ENCODE assay signal across 13 cellular contexts in the genomic region with DNA sequence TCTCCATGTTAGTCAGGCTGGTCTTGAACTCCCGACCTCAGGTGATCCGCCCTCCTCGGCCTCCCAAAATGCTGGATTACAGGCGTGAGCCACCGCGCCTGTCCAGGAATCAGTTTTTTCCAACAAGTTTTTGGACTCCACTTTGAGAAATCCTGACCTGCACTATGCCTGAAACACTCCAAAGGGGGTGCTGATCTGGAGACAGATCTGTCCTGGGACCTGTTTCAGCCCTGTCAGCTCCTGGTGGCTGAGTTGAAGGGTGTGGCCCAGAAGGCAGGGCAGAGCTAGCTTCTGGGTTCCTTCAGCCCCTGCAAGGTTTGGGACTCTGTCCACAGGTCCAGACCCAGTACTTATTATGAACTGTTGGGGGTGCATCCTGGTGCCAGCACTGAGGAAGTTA. TPM values are rescaled to one million over a fixed set of nuclear protein-coding genes. Genes with fewer than 3 reads are reported as not detected.
DNase-seq lines count a peak whose midpoint lies in the region; ATAC-seq and TF ChIP-seq lines count a peak whose summit lies in the region.
"Had no signal": no experiment of that assay in that cellular context is flagged by ENCODE, and none has a peak within 500 bp of the region (broad histone marks: within the 10 kb centered on the region; RNA-seq: fewer than 3 reads in every experiment).

No MANE protein-coding gene starts in this region.

- H3K4me3 ChIP-seq in OCI-LY7 (ENCODE audit: low read depth, low read length, poor library complexity, severe bottlenecking) (no peak overlapping the region), gastrocnemius medialis (no peak overlapping the region)

- peak overlapping the region; percentile 76 for H3K4me3 Mint-ChIP-seq in activated CD8-positive, alpha-beta memory T cell treated with anti-CD3 and anti-CD28 coated beads, Interleukin-2, amount 10 ng/mL, durations not matched to agents 7 days and 5 days
- H3K4me3 Mint-ChIP-seq in dendritic cell treated with granulocyte-macrophage colony-stimulating factor and Interleukin-4, amounts not matched to agents 40 ng/mL and 50 ng/mL, for 4 days, result peak overlapping the region; percentile 93

- H3K4me1 ChIP-seq in OCI-LY7 (ENCODE audit: insufficient read depth, low read length, poor library complexity, severe bottlenecking) (peaks cover 54% of the 10 kb centered on the region), gastrocnemius medialis (peaks cover 42 to 44% of the 10 kb centered on the region in 2 donors)

- H3K36me3 ChIP-seq in OCI-LY7 (ENCODE audit: insufficient read depth, low read length), result no peaks in the 10 kb centered on the region
- no peaks in the 10 kb centered on the region for H3K36me3 ChIP-seq in gastrocnemius medialis

- no peak overlapping the region for H2AFZ ChIP-seq in OCI-LY7 (ENCODE audit: low read length)

- in situ Hi-C loops in gastrocnemius medialis (cut with MboI; ENCODE audit: low sequenced_read_pairs in 4 of 4), result no loop called here

- intact Hi-C loops in OCI-LY7 (cut with micrococcal nuclease; ENCODE audit: unreplicated experiment), result no loop called here
- intact Hi-C loops in dendritic cell treated with granulocyte-macrophage colony-stimulating factor and Interleukin-4, amounts not matched to agents 40 ng/mL and 50 ng/mL, for 4 days (cut with micrococcal nuclease), result loop anchor here (2.0 kb wide), 1 partner anchor 15 kb away; a partner anchor contains a TSS
- intact Hi-C loops in gastrocnemius medialis (cut with DNase I; ENCODE audit: low total_unique reads), result no loop called here

- peaks cover 1% of the 10 kb centered on the region for H3K36me3 Mint-ChIP-seq in activated CD8-positive, alpha-beta memory T cell treated with anti-CD3 and anti-CD28 coated beads, Interleukin-2, amount 10 ng/mL, durations not matched to agents 7 days and 5 days
- H3K36me3 Mint-ChIP-seq in dendritic cell treated with granulocyte-macrophage colony-stimulating factor and Interleukin-4, amounts not matched to agents 40 ng/mL and 50 ng/mL, for 4 days (ENCODE audit: low read depth), result peaks cover 50% of the 10 kb centered on the region

- H3K9me3 ChIP-seq in OCI-LY7 (ENCODE audit: low read length) (no peaks in the 10 kb centered on the region), gastrocnemius medialis (no peaks in the 10 kb centered on the region)

- no peak overlapping the region for H3K27ac ChIP-seq in OCI-LY7 (ENCODE audit: low read depth, low read length, poor library complexity, severe bottlenecking)
- H3K27ac ChIP-seq in gastrocnemius medialis, result peak overlapping the region in 3 of 4 donors; percentile 90 to 97 (median 93)

- H3K79me2 ChIP-seq in OCI-LY7 (ENCODE audit: insufficient read depth, low read depth, low read length), result peaks cover 8% of the 10 kb centered on the region; the same call in 1 of the 2 replicates

- H3K9me2 ChIP-seq in OCI-LY7 (ENCODE audit: insufficient read depth, low read length), result no peaks in the 10 kb centered on the region

- no peak for DNase-seq in activated CD8-positive, alpha-beta memory T cell treated with anti-CD3 and anti-CD28 coated beads, Interleukin-2, amount 10 ng/mL, durations not matched to agents 7 days and 5 days
- no peak for DNase-seq in activated CD8-positive, alpha-beta memory T cell treated with anti-CD3 and anti-CD28 coated beads, Interleukin-2, amount 50 U/mL, for 48 hours
- DNase-seq in OCI-LY7 (ENCODE audit: low spot score), result no peak
- DNase-seq in gastrocnemius medialis, result no peak
- no peak for DNase-seq in DMS 273 (lab: John Stamatoyannopoulos, UW; ENCODE audit: unreplicated experiment)
- DNase-seq in NCI-H1436 treated with DMSO at 0.1 percent for 48 hours (lab: John Stamatoyannopoulos, UW), result no peak
- DNase-seq: caudate nucleus; NCI-H1417 treated with DMSO at 0.1 percent for 48 hours; NCI-H774; nucleus accumbens; stimulated activated CD4-positive, alpha-beta T cell treated with anti-CD3 and anti-CD28 coated beads, Interleukin-2, amount 100 ng/mL, for 24 hours had no signal

- H3K9me3 Mint-ChIP-seq in activated CD8-positive, alpha-beta memory T cell treated with anti-CD3 and anti-CD28 coated beads, Interleukin-2, amount 10 ng/mL, durations not matched to agents 7 days and 5 days (ENCODE audit: low read depth), result no peaks in the 10 kb centered on the region
- H3K9me3 Mint-ChIP-seq in dendritic cell treated with granulocyte-macrophage colony-stimulating factor and Interleukin-4, amounts not matched to agents 40 ng/mL and 50 ng/mL, for 4 days, result no peaks in the 10 kb centered on the region

- no peak overlapping the region for H3K27ac Mint-ChIP-seq in activated CD8-positive, alpha-beta memory T cell treated with anti-CD3 and anti-CD28 coated beads, Interleukin-2, amount 10 ng/mL, durations not matched to agents 7 days and 5 days
- H3K27ac Mint-ChIP-seq in dendritic cell treated with granulocyte-macrophage colony-stimulating factor and Interleukin-4, amounts not matched to agents 40 ng/mL and 50 ng/mL, for 4 days, result peak overlapping the region; percentile 92

- no peaks in the 10 kb centered on the region for H3K27me3 Mint-ChIP-seq in activated CD8-positive, alpha-beta memory T cell treated with anti-CD3 and anti-CD28 coated beads, Interleukin-2, amount 10 ng/mL, durations not matched to agents 7 days and 5 days
- no peaks in the 10 kb centered on the region for H3K27me3 Mint-ChIP-seq in dendritic cell treated with granulocyte-macrophage colony-stimulating factor and Interleukin-4, amounts not matched to agents 40 ng/mL and 50 ng/mL, for 4 days

- ATAC-seq in activated CD8-positive, alpha-beta memory T cell treated with anti-CD3 and anti-CD28 coated beads, Interleukin-2, amount 10 ng/mL, durations not matched to agents 7 days and 5 days, result no peak
- ATAC-seq in gastrocnemius medialis, result no peak
- ATAC-seq in GM21737 (IDR thresholded peaks at IDR 0.05; ENCODE audit: unreplicated experiment), result no peak

- CTCF ChIA-PET in activated CD8-positive, alpha-beta memory T cell treated with anti-CD3 and anti-CD28 coated beads, Interleukin-2, amount 10 ng/mL, durations not matched to agents 7 days and 5 days (lab: Charles Lee), result interaction anchor here (1.0 to 3.5 kb wide), 3 partner anchors 10 to 24 kb away, joined by 4 to 18 read pairs (median 5); a partner anchor contains a TSS
- CTCF ChIA-PET in OCI-LY7 (lab: Charles Lee; ENCODE audit: unreplicated experiment), result no interaction called here

- POLR2A ChIA-PET in OCI-LY7 (lab: Charles Lee), result interaction anchor here (1.0 kb wide), 1 partner anchor 25 kb away, joined by 3 read pairs; no protein-coding TSS in a partner anchor

- TF ChIP-seq POLR2A in gastrocnemius medialis (IDR thresholded peaks at IDR 0.05), result no peak

- no peaks in the 10 kb centered on the region for H4K20me1 ChIP-seq in OCI-LY7 (ENCODE audit: insufficient read depth, low read length)

- peak overlapping the region; percentile 30; the same call in 1 of the 2 replicates for H3K4me2 ChIP-seq in OCI-LY7 (ENCODE audit: low read length)

- no TSS peak for BruUV-seq in OCI-LY7 (replicated peaks; lab: Mats Ljungman, UMichigan)

- no peaks in the 10 kb centered on the region for H3K27me3 ChIP-seq in gastrocnemius medialis

- no peak for TF ChIP-seq CTCF in OCI-LY7 (conservative IDR thresholded peaks at IDR 0.05; ENCODE audit: low read length)
- no peak for TF ChIP-seq CTCF in gastrocnemius medialis (IDR thresholded peaks at IDR 0.05 in 4 of 5, conservative IDR thresholded peaks at IDR 0.05 in 1 of 5)

- peaks cover 48% of the 10 kb centered on the region for H3K4me1 Mint-ChIP-seq in activated CD8-positive, alpha-beta memory T cell treated with anti-CD3 and anti-CD28 coated beads, Interleukin-2, amount 10 ng/mL, durations not matched to agents 7 days and 5 days
- H3K4me1 Mint-ChIP-seq in dendritic cell treated with granulocyte-macrophage colony-stimulating factor and Interleukin-4, amounts not matched to agents 40 ng/mL and 50 ng/mL, for 4 days (ENCODE audit: low read depth), result peaks cover 84% of the 10 kb centered on the region

RNA-seq across cellular contexts. Expression of a gene that starts 1.2 kb away (rescaled TPM):
- total RNA-seq in activated CD8-positive, alpha-beta memory T cell treated with anti-CD3 and anti-CD28 coated beads, Interleukin-2, amount 10 ng/mL, durations not matched to agents 7 days and 5 days, result 10 to 100 TPM; 29.7 to 37.0 TPM
- 14.1 and 19.2 TPM in 2 replicates for total RNA-seq in OCI-LY7 (2014; rRNA removed; shearing (Covaris generic))
- total RNA-seq in OCI-LY7 (2022) (42.4 and 56.0 TPM in 2 replicates), gastrocnemius medialis (10 to 100 TPM; 13.8 to 30.0 (median 18.9) TPM)

RNA-seq across cellular contexts. Expression of a gene that starts 2.8 kb away (rescaled TPM):
- 10 to 100 TPM; 53.4 to 54.8 TPM for total RNA-seq in activated CD8-positive, alpha-beta memory T cell treated with anti-CD3 and anti-CD28 coated beads, Interleukin-2, amount 10 ng/mL, durations not matched to agents 7 days and 5 days
- 35.3 and 46.3 TPM in 2 replicates for total RNA-seq in OCI-LY7 (2014; rRNA removed; shearing (Covaris generic))
- total RNA-seq in OCI-LY7 (2022) (59.6 and 60.8 TPM in 2 replicates), gastrocnemius medialis (10 to 100 TPM; 33.6 to 87.5 (median 58.2) TPM)

RNA-seq across cellular contexts. Expression of a gene that starts 5.5 kb away (rescaled TPM):
- total RNA-seq in activated CD8-positive, alpha-beta memory T cell treated with anti-CD3 and anti-CD28 coated beads, Interleukin-2, amount 10 ng/mL, durations not matched to agents 7 days and 5 days, result 10 to 100 TPM; 83.8 to 84.1 TPM
- total RNA-seq in OCI-LY7 (2014; rRNA removed; shearing (Covaris generic)), result 54.6 and 81.4 TPM in 2 replicates
- 98.4 and 100 TPM in 2 replicates for total RNA-seq in OCI-LY7 (2022)
- 10 to 100 TPM; 32.3 to 70.7 (median 53.4) TPM for total RNA-seq in gastrocnemius medialis

RNA-seq across cellular contexts. Expression of a gene that starts 5.5 kb away (rescaled TPM):
- 10 to 100 TPM; 33.4 to 37.1 TPM for total RNA-seq in activated CD8-positive, alpha-beta memory T cell treated with anti-CD3 and anti-CD28 coated beads, Interleukin-2, amount 10 ng/mL, durations not matched to agents 7 days and 5 days
- 35.7 and 49.0 TPM in 2 replicates for total RNA-seq in OCI-LY7 (2014; rRNA removed; shearing (Covaris generic))
- total RNA-seq in OCI-LY7 (2022), result 40.1 and 40.6 TPM in 2 replicates
- 100 to 1,000 TPM in 3 of 4 donors, 10 to 100 TPM in 1; 80.9 to 231 (median 139) TPM for total RNA-seq in gastrocnemius medialis

RNA-seq across cellular contexts. Expression of a gene that starts 9.4 kb away (rescaled TPM):
- 10 to 100 TPM; 23.4 to 23.9 TPM for total RNA-seq in activated CD8-positive, alpha-beta memory T cell treated with anti-CD3 and anti-CD28 coated beads, Interleukin-2, amount 10 ng/mL, durations not matched to agents 7 days and 5 days
- 57.3 and 70.6 TPM in 2 replicates for total RNA-seq in OCI-LY7 (2014; rRNA removed; shearing (Covaris generic))
- total RNA-seq in OCI-LY7 (2022), result 39.7 and 45.5 TPM in 2 replicates
- 10 to 100 TPM; 20.2 to 54.7 (median 27.6) TPM for total RNA-seq in gastrocnemius medialis
